25 cellular contexts compared by ENCODE assay signal in the genomic region with DNA sequence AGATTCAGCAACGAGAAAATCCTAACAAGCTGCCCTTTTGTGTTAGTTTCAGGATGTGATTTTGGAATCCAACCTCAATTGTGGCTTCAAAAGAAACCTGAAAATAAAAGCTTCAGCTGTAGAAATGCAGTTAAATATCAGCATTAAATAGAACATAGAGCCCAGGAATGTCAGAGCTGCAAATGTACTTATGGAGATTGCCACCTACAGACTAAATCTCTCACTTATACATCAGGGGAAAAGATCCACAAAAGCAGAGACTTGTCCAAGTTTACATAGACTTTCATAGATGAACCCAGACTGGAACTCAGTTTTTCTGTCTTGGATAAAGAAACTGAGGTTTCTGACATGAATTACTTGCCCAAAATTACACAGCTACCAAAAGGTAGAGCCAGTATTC.
"Had no signal": no experiment of that assay in that cellular context is flagged by ENCODE, and none has a peak within 500 bp of the region (broad histone marks: within the 10 kb centered on the region; RNA-seq: fewer than 3 reads in every experiment).

No MANE protein-coding gene starts in this region.

- DNase-seq: activated B cell treated with CpG ODN at 0.5 μM for 24 hours; activated CD4-positive, alpha-beta memory T cell treated with anti-CD3 and anti-CD28 coated beads, Interleukin-2, amount 10 ng/mL, durations not matched to agents 7 days and 5 days; activated CD4-positive, alpha-beta T cell treated with anti-CD3 and anti-CD28 coated beads, Interleukin-2, amount 50 U/mL, for 1 hour; activated gamma-delta T cell; activated naive CD4-positive, alpha-beta T cell treated with anti-CD3 and anti-CD28 coated beads, Interleukin-2, amount 10 ng/mL, durations not matched to agents 7 days and 5 days; activated naive CD8-positive, alpha-beta T cell treated with anti-CD3 and anti-CD28 coated beads for 36 hours; activated T-cell treated with anti-CD3 and anti-CD28 coated beads for 4 hours; activated T-cell treated with anti-CD3 and anti-CD28 coated beads, Interleukin-2, amount 50 U/mL, for 48 hours; brain microvascular endothelial cell; cerebellar nuclear complex; colonic mucosa; KG1; MG63; NCI-H1105; NCI-H1436; NCI-H1694 treated with DMSO at 0.1 percent for 48 hours; NCI-H2029 treated with DMSO at 0.1 percent for 48 hours; NCI-H345; NCI-H510A; NCI-H526 treated with DMSO at 0.1 percent for 48 hours; NCI-H82; Peyer's patch; SHP77; T-helper 17 cell; T-helper 9 cell had no signal
